1 cellular context compared by ENCODE assay signal in genomic region chr11:17590463-17590862, GRCh38.
TF ChIP-seq lines count a peak whose summit lies in the region.

No MANE protein-coding gene starts in this region.

TF ChIP-seq in WTC11, 78 proteins besides CTCF, POLR2A, EP300 and RAD21 (continued from another document):
- TF ChIP-seq AR (CRISPR knock-in tag; IDR thresholded peaks at IDR 0.05) = no peak
- no peak for TF ChIP-seq GABPB1 (CRISPR knock-in tag; IDR thresholded peaks at IDR 0.05)
- TF ChIP-seq NR3C1 (CRISPR knock-in tag; conservative IDR thresholded peaks at IDR 0.05; ENCODE audit: low read depth) = no peak
- no peak for TF ChIP-seq SMAD4 (CRISPR knock-in tag; IDR thresholded peaks at IDR 0.05)
- TF ChIP-seq, protein P1, sequence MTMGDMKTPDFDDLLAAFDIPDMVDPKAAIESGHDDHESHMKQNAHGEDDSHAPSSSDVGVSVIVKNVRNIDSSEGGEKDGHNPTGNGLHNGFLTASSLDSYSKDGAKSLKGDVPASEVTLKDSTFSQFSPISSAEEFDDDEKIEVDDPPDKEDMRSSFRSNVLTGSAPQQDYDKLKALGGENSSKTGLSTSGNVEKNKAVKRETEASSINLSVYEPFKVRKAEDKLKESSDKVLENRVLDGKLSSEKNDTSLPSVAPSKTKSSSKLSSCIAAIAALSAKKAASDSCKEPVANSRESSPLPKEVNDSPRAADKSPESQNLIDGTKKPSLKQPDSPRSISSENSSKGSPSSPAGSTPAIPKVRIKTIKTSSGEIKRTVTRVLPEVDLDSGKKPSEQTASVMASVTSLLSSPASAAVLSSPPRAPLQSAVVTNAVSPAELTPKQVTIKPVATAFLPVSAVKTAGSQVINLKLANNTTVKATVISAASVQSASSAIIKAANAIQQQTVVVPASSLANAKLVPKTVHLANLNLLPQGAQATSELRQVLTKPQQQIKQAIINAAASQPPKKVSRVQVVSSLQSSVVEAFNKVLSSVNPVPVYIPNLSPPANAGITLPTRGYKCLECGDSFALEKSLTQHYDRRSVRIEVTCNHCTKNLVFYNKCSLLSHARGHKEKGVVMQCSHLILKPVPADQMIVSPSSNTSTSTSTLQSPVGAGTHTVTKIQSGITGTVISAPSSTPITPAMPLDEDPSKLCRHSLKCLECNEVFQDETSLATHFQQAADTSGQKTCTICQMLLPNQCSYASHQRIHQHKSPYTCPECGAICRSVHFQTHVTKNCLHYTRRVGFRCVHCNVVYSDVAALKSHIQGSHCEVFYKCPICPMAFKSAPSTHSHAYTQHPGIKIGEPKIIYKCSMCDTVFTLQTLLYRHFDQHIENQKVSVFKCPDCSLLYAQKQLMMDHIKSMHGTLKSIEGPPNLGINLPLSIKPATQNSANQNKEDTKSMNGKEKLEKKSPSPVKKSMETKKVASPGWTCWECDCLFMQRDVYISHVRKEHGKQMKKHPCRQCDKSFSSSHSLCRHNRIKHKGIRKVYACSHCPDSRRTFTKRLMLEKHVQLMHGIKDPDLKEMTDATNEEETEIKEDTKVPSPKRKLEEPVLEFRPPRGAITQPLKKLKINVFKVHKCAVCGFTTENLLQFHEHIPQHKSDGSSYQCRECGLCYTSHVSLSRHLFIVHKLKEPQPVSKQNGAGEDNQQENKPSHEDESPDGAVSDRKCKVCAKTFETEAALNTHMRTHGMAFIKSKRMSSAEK (CRISPR knock-in tag; IDR thresholded peaks at IDR 0.05; ENCODE audit: borderline replicate concordance) = no peak
- TF ChIP-seq E2F4 (CRISPR knock-in tag; IDR thresholded peaks at IDR 0.05; ENCODE audit: borderline replicate concordance, low read depth) = no peak
- no peak for TF ChIP-seq ZNF416 (CRISPR knock-in tag; IDR thresholded peaks at IDR 0.05)
- TF ChIP-seq ATF2 (CRISPR knock-in tag; IDR thresholded peaks at IDR 0.05; ENCODE audit: borderline replicate concordance, low read depth) = no peak
- TF ChIP-seq, protein P2, sequence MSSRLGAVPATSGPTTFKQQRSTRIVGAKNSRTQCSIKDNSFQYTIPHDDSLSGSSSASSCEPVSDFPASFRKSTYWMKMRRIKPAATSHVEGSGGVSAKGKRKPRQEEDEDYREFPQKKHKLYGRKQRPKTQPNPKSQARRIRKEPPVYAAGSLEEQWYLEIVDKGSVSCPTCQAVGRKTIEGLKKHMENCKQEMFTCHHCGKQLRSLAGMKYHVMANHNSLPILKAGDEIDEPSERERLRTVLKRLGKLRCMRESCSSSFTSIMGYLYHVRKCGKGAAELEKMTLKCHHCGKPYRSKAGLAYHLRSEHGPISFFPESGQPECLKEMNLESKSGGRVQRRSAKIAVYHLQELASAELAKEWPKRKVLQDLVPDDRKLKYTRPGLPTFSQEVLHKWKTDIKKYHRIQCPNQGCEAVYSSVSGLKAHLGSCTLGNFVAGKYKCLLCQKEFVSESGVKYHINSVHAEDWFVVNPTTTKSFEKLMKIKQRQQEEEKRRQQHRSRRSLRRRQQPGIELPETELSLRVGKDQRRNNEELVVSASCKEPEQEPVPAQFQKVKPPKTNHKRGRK (CRISPR knock-in tag; IDR thresholded peaks at IDR 0.05; ENCODE audit: borderline replicate concordance) = no peak
